In genomic region chr17:47821031-47821423, GRCh38 we compare ENCODE assay signal across 1 cellular context.
TF ChIP-seq lines count a peak whose summit lies in the region.

No MANE protein-coding gene starts in this region.

TF ChIP-seq in endothelial cell of umbilical vein, 7 proteins besides CTCF, POLR2A, EP300 and RAD21:
- TF ChIP-seq EZH2 (IDR thresholded peaks at IDR 0.05; ENCODE audit: borderline replicate concordance, low read depth, low read length, severe bottlenecking) (no peak), GATA2 (IDR thresholded peaks at IDR 0.05; ENCODE audit: insufficient read depth, insufficient read length, low read depth, low read length) (no peak), MAX (IDR thresholded peaks at IDR 0.05; ENCODE audit: insufficient read depth, insufficient read length) (no peak), POLR2AphosphoS5 (IDR thresholded peaks at IDR 0.05; ENCODE audit: insufficient read depth, low read depth, low read length) (no peak), MYC (IDR thresholded peaks at IDR 0.05; ENCODE audit: low read depth, low read length) (no peak), FOS (IDR thresholded peaks at IDR 0.05; ENCODE audit: borderline replicate concordance, insufficient read depth, low read length) (no peak), JUN (IDR thresholded peaks at IDR 0.05; ENCODE audit: borderline replicate concordance, insufficient read depth, insufficient read length, low read depth) (no peak)
